In the genomic region with DNA sequence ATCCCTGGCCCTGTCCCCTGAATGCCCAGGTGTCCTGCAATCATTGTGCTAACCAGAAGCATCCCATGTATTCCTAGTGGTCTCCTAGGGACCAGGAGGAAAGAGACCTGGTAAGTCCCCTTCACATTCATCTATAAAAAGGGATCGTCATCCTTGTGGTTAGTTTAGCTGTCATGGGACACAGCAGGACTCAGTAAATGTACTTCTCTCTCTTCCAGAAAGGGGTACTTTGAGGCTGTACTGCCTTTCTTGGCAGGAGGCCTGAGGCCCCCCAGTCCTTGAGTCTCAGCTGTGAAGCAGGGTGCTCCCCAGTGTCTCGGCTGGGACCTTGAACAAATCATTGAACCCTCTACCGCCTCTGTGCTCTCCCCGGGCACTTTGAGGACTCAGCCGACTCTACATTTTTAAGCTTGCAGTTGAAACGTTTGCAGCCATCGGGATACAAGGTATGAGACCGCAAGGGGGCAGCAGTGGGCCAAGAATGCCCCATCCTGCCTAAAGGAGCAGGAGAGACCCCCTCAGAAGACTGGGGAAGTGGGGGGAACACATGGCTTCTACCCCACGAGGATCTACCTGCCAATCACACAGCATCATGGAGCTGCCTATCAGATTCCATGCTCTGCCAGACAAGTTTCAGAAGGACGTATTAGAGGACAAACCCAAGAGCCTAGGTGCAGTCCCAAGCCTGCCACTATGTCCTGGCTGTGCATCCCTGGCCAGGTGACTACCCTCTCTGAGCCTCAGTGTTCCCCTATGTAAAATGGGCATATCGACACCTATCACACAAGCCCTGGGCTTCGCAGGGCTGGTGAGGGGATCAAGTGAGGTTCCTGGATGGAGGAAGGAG, we compare ENCODE assay signal across 8 cellular contexts. TPM values are rescaled to one million over a fixed set of nuclear protein-coding genes. Genes with fewer than 3 reads are reported as not detected.
A peak's percentile ranks its signal among the peaks of the same experiment; 100 is the strongest.
DNase-seq lines count a peak whose midpoint lies in the region; ATAC-seq and TF ChIP-seq lines count a peak whose summit lies in the region.

No MANE protein-coding gene starts in this region.

- H3K27ac Mint-ChIP-seq in WTC11, result no peak overlapping the region

- no peaks in the 10 kb centered on the region for H3K9me3 ChIP-seq in breast epithelium

- H3K4me3 ChIP-seq in breast epithelium, result no peak overlapping the region

- TF ChIP-seq POLR2A in breast epithelium (IDR thresholded peaks at IDR 0.05), result no peak

- TF ChIP-seq CTCF in WTC11 (IDR thresholded peaks at IDR 0.05) (peak; percentile 78), breast epithelium (IDR thresholded peaks at IDR 0.05) (peak; percentile 44 to 64 (median 55))

- peaks cover 24% of the 10 kb centered on the region for H3K4me1 Mint-ChIP-seq in WTC11

- H3K4me3 Mint-ChIP-seq in WTC11, result no peak overlapping the region

- H3K4me1 ChIP-seq in breast epithelium, result peaks cover 20 to 33% of the 10 kb centered on the region in 2 donors

- no peaks in the 10 kb centered on the region for H3K27me3 Mint-ChIP-seq in WTC11 (ENCODE audit: low read depth)

- no peaks in the 10 kb centered on the region for H3K36me3 ChIP-seq in breast epithelium

- H3K27me3 ChIP-seq in breast epithelium, result no peaks in the 10 kb centered on the region

- DNase-seq in NCI-H2107 treated with DMSO at 0.1 percent for 48 hours (lab: John Stamatoyannopoulos, UW; ENCODE audit: unreplicated experiment) (peak; percentile 8), NCI-H2107 (lab: John Stamatoyannopoulos, UW) (no peak), MV-4-11 (lab: John Stamatoyannopoulos, UW) (peak; percentile 60), WTC11 (ENCODE audit: low spot score) (peak; percentile 93), breast epithelium (ENCODE audit: low spot score in 2 of 2) (no peak), kidney glomerular epithelial cell (lab: John Stamatoyannopoulos, UW) (peak; percentile 25)
- DNase-seq in stimulated activated CD4-positive, alpha-beta T cell treated with anti-CD3 and anti-CD28 coated beads, Interleukin-2, amount 100 ng/mL, for 4 hours (ENCODE audit: low read depth), result peak; percentile 52

- ATAC-seq in WTC11 (peak; percentile 53), esophagus mucosa (no peak)

- POLR2A ChIA-PET in WTC11 (lab: Charles Lee), result interaction anchor here (1.2 to 1.4 kb wide), 2 partner anchors 31 to 55 kb away, joined by 3 to 4 read pairs; a partner anchor contains a TSS

- peaks cover 10% of the 10 kb centered on the region for H3K36me3 Mint-ChIP-seq in WTC11

- intact Hi-C loops in breast epithelium (cut with DNase I; ENCODE audit: low total_unique reads), result no loop called here

- H3K9me3 Mint-ChIP-seq in WTC11, result no peaks in the 10 kb centered on the region

- no peak overlapping the region for H3K27ac ChIP-seq in breast epithelium

- CTCF ChIA-PET in WTC11 (lab: Charles Lee), result interaction anchor here (0.5 to 2.1 kb wide), 40 partner anchors 9 to 689 kb away, joined by 3 to 24 read pairs (median 5); a partner anchor contains a TSS

TF ChIP-seq in WTC11, 78 proteins besides CTCF, POLR2A, EP300 and RAD21:
- peak; percentile 95 for TF ChIP-seq GTF2I (CRISPR knock-in tag; conservative IDR thresholded peaks at IDR 0.05)
- TF ChIP-seq, protein P1, sequence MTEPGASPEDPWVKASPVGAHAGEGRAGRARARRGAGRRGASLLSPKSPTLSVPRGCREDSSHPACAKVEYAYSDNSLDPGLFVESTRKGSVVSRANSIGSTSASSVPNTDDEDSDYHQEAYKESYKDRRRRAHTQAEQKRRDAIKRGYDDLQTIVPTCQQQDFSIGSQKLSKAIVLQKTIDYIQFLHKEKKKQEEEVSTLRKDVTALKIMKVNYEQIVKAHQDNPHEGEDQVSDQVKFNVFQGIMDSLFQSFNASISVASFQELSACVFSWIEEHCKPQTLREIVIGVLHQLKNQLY (CRISPR knock-in tag; IDR thresholded peaks at IDR 0.05), result no peak

RNA-seq across cellular contexts. Expression of a gene that starts 2.4 kb away (rescaled TPM):
- total RNA-seq in WTC11 (2021) (30.9 to 41.7 TPM (median 31.7 TPM) in 3 replicates), breast epithelium (10 to 100 TPM; 63.4 to 94.1 (median 77.7) TPM), esophagus mucosa (26.8 TPM)

RNA-seq across cellular contexts. Expression of a gene that starts 30.6 kb away (rescaled TPM):
- 414 to 457 TPM (median 419 TPM) in 3 replicates for total RNA-seq in WTC11 (2021)
- total RNA-seq in breast epithelium, result 10 to 100 TPM; 56.3 to 90.5 (median 68.9) TPM
- 153 TPM for total RNA-seq in esophagus mucosa

RNA-seq across cellular contexts. Expression of a gene that starts 47.8 kb away (rescaled TPM):
- total RNA-seq in WTC11 (2021) (not detected in 3 replicates), breast epithelium (not detected), esophagus mucosa (not detected)

Comparison
In these comparisons a context has a peak if more than half of its experiments do, and no peak if none do; other contexts are left out.
1. DNase-seq: peak in NCI-H2107 treated with DMSO at 0.1 percent for 48 hours (single experiment), MV-4-11 (single experiment), WTC11 (single experiment), kidney glomerular epithelial cell (single experiment) and stimulated activated CD4-positive, alpha-beta T cell treated with anti-CD3 and anti-CD28 coated beads, Interleukin-2, amount 100 ng/mL, for 4 hours (single experiment); none in NCI-H2107 (single experiment) and breast epithelium (0 of 2).